In genomic region chr19:43532571-43532961, GRCh38 we compare ENCODE assay signal across 1 cellular context.
TF ChIP-seq lines count a peak whose summit lies in the region.

No MANE protein-coding gene starts in this region.

TF ChIP-seq in A549, 52 proteins besides CTCF, POLR2A, EP300 and RAD21 (continued from another document):
- TF ChIP-seq NPAS2 (CRISPR knock-in tag; IDR thresholded peaks at IDR 0.05; ENCODE audit: borderline replicate concordance), result no peak
- TF ChIP-seq MYC (IDR thresholded peaks at IDR 0.05; ENCODE audit: borderline replicate concordance, low read length), result peak; percentile 20; the same call in 1 of the 2 replicates
- TF ChIP-seq HOXB13 (CRISPR knock-in tag; IDR thresholded peaks at IDR 0.05; ENCODE audit: low read depth), result 0 out of 2 replicates have a peak, but pooled peaks have one; percentile 53
- TF ChIP-seq NFE2L2 (conservative IDR thresholded peaks at IDR 0.05; ENCODE audit: low read length), result no peak
- no peak for TF ChIP-seq ATOH8 (CRISPR knock-in tag; IDR thresholded peaks at IDR 0.05; ENCODE audit: low read depth)
- no peak for TF ChIP-seq FOSB (CRISPR knock-in tag; IDR thresholded peaks at IDR 0.05)
- TF ChIP-seq HES2 (IDR thresholded peaks at IDR 0.05), result no peak
